2 cellular contexts compared by ENCODE assay signal in genomic region chr19:18929311-18929710, GRCh38.
TF ChIP-seq lines count a peak whose summit lies in the region.

No MANE protein-coding gene starts in this region.

TF ChIP-seq in endothelial cell of umbilical vein, 7 proteins besides CTCF, POLR2A, EP300 and RAD21:
- TF ChIP-seq MYC (IDR thresholded peaks at IDR 0.05; ENCODE audit: low read depth, low read length) (no peak), POLR2AphosphoS5 (IDR thresholded peaks at IDR 0.05; ENCODE audit: insufficient read depth, low read depth, low read length) (peak; percentile 40)

TF ChIP-seq in SK-N-SH treated with all-trans-retinoic acid at 6 μM for 48 hours, 23 proteins besides CTCF, POLR2A, EP300 and RAD21:
- TF ChIP-seq POU6F1 (CRISPR knock-in tag; IDR thresholded peaks at IDR 0.05; ENCODE audit: borderline replicate concordance, low read depth), result no peak
- TF ChIP-seq ZFP3 (CRISPR knock-in tag; IDR thresholded peaks at IDR 0.05), result no peak
- no peak for TF ChIP-seq TOX (CRISPR knock-in tag; IDR thresholded peaks at IDR 0.05; ENCODE audit: borderline replicate concordance)
- no peak for TF ChIP-seq ZNF8 (CRISPR knock-in tag; IDR thresholded peaks at IDR 0.05)
- no peak for TF ChIP-seq CSDC2 (CRISPR knock-in tag; IDR thresholded peaks at IDR 0.05)
- no peak for TF ChIP-seq TSHZ2 (CRISPR knock-in tag; IDR thresholded peaks at IDR 0.05)
- no peak for TF ChIP-seq GLIS3 (CRISPR knock-in tag; IDR thresholded peaks at IDR 0.05)
- no peak for TF ChIP-seq TCF4 (CRISPR knock-in tag; IDR thresholded peaks at IDR 0.05; ENCODE audit: borderline replicate concordance)
- no peak for TF ChIP-seq ARNTL (CRISPR knock-in tag; IDR thresholded peaks at IDR 0.05; ENCODE audit: borderline replicate concordance, low read depth)
- no peak for TF ChIP-seq ISL1 (CRISPR knock-in tag; IDR thresholded peaks at IDR 0.05)
- no peak for TF ChIP-seq PPARA (CRISPR knock-in tag; IDR thresholded peaks at IDR 0.05; ENCODE audit: borderline replicate concordance)
- TF ChIP-seq ZFP30 (CRISPR knock-in tag; IDR thresholded peaks at IDR 0.05), result no peak
- TF ChIP-seq ZC3H10 (CRISPR knock-in tag; IDR thresholded peaks at IDR 0.05), result no peak
- no peak for TF ChIP-seq SNAI2 (CRISPR knock-in tag; IDR thresholded peaks at IDR 0.05)
- TF ChIP-seq OSR1 (CRISPR knock-in tag; IDR thresholded peaks at IDR 0.05), result no peak
- no peak for TF ChIP-seq RARB (CRISPR knock-in tag; IDR thresholded peaks at IDR 0.05)
- TF ChIP-seq CSRNP3 (CRISPR knock-in tag; IDR thresholded peaks at IDR 0.05), result no peak
